In genomic region chr3:112919541-112919940, GRCh38 we compare ENCODE assay signal across 3 cellular contexts. TPM values are rescaled to one million over a fixed set of nuclear protein-coding genes. Genes with fewer than 3 reads are reported as not detected.
"Had no signal": no experiment of that assay in that cellular context is flagged by ENCODE, and none has a peak within 500 bp of the region (broad histone marks: within the 10 kb centered on the region; RNA-seq: fewer than 3 reads in every experiment).

No MANE protein-coding gene starts in this region.

RNA-seq across cellular contexts. Expression of gene CD200R1, which starts 55.4 kb away (rescaled TPM):
- total RNA-seq: ascending aorta, bronchial epithelial cell had no signal
- polyA plus RNA-seq: cardiac muscle cell had no signal
